ENCODE assay signal across 1 cellular context in genomic region chr6:159996626-159997497, GRCh38.
TF ChIP-seq lines count a peak whose summit lies in the region.

No MANE protein-coding gene starts in this region.

TF ChIP-seq in K562, 482 proteins besides CTCF, POLR2A, EP300 and RAD21:
- TF ChIP-seq HOMEZ (CRISPR knock-in tag; IDR thresholded peaks at IDR 0.05) (no peak), NR2C2 (CRISPR knock-in tag; IDR thresholded peaks at IDR 0.05) (0 out of 2 replicates have a peak, but pooled peaks have one; percentile 5), NR2C2 (tag; IDR thresholded peaks at IDR 0.05) (no peak)
